Comparison of ENCODE assay signal across 1 cellular context in the genomic region with DNA sequence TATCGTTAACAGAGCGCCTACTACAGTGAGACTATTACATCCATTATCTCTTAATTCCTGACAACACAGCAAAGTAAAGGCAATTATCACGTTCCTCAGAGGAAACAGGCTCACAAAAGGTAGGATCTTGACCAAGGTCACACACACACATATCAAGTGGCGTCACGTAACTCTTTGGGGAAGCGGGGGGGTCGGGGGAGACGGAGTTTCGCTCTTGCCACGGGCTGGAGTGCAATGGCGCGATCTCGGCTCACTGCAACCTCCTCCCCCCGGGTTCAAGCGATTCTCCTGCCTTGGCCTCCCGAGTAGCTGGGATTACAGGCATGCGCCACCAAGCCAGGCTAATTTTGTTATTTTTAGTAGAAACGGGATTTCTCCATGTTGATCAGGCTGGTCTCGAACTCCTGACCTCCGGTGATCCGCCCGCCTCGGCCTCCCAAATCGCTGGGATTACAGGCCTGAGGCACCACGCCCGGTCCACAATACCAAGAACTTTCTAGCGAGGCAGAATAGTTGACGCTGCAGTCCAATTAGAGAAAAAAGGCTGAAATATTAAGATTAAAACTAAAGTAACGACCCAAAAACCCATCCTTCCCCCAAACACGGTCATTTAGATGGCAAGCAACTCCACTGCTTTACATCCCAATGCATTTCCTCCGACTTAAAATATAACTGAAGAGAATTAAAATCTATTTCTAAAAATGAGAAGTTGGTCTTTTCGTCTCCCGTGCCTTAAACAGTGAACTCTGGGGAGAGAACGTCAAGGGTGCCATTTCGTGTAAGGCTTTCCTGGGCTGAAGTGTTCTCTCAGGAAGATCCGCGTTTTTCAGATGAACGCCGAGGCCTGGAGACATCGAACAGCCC.
TF ChIP-seq lines count a peak whose summit lies in the region.

No MANE protein-coding gene starts in this region.

TF ChIP-seq in K562, 482 proteins besides CTCF, POLR2A, EP300 and RAD21 (continued from another document and continues in another):
- TF ChIP-seq, protein P1, sequence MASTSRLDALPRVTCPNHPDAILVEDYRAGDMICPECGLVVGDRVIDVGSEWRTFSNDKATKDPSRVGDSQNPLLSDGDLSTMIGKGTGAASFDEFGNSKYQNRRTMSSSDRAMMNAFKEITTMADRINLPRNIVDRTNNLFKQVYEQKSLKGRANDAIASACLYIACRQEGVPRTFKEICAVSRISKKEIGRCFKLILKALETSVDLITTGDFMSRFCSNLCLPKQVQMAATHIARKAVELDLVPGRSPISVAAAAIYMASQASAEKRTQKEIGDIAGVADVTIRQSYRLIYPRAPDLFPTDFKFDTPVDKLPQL (IDR thresholded peaks at IDR 0.05; ENCODE audit: extremely low read depth, insufficient read length): no peak
- no peak for TF ChIP-seq FOXP1 (CRISPR knock-in tag; IDR thresholded peaks at IDR 0.05)
- no peak for TF ChIP-seq ZNF140 (CRISPR knock-in tag; IDR thresholded peaks at IDR 0.05)
- peak; percentile 66 for TF ChIP-seq TAF1 (IDR thresholded peaks at IDR 0.05; ENCODE audit: control insufficient read depth, extremely low read depth, insufficient read depth, low read length, severe bottlenecking)
- no peak for TF ChIP-seq ZNF175 (CRISPR knock-in tag; IDR thresholded peaks at IDR 0.05; ENCODE audit: low read depth)
- no peak for TF ChIP-seq ARID2 (IDR thresholded peaks at IDR 0.05)
- no peak for TF ChIP-seq ZNF282 (CRISPR knock-in tag; IDR thresholded peaks at IDR 0.05)
- TF ChIP-seq, protein P2, sequence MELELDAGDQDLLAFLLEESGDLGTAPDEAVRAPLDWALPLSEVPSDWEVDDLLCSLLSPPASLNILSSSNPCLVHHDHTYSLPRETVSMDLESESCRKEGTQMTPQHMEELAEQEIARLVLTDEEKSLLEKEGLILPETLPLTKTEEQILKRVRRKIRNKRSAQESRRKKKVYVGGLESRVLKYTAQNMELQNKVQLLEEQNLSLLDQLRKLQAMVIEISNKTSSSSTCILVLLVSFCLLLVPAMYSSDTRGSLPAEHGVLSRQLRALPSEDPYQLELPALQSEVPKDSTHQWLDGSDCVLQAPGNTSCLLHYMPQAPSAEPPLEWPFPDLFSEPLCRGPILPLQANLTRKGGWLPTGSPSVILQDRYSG (tag; conservative IDR thresholded peaks at IDR 0.05; ENCODE audit: low read depth): no peak
- no peak for TF ChIP-seq TBP (optimal IDR thresholded peaks at IDR 0.05; ENCODE audit: low read depth, low read length)
- TF ChIP-seq NR4A1 (CRISPR knock-in tag; IDR thresholded peaks at IDR 0.05): no peak
- no peak for TF ChIP-seq NR4A1 (tag; IDR thresholded peaks at IDR 0.05)
- TF ChIP-seq, protein P3, sequence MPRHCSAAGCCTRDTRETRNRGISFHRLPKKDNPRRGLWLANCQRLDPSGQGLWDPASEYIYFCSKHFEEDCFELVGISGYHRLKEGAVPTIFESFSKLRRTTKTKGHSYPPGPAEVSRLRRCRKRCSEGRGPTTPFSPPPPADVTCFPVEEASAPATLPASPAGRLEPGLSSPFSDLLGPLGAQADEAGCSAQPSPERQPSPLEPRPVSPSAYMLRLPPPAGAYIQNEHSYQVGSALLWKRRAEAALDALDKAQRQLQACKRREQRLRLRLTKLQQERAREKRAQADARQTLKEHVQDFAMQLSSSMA (CRISPR knock-in tag; IDR thresholded peaks at IDR 0.05): no peak
- TF ChIP-seq HOXB6 (CRISPR knock-in tag; IDR thresholded peaks at IDR 0.05; ENCODE audit: borderline replicate concordance): no peak
- TF ChIP-seq HNRNPUL1 (IDR thresholded peaks at IDR 0.05; ENCODE audit: low read length): no peak
- TF ChIP-seq ZNF830 (CRISPR knock-in tag; IDR thresholded peaks at IDR 0.05): no peak
- no peak for TF ChIP-seq CREBBP (IDR thresholded peaks at IDR 0.05; ENCODE audit: low read depth, low read length)
- peak; percentile 4; the same call in 1 of the 2 replicates for TF ChIP-seq TAL1 (IDR thresholded peaks at IDR 0.05)
- no peak for TF ChIP-seq CAMTA2 (CRISPR knock-in tag; conservative IDR thresholded peaks at IDR 0.05)
- TF ChIP-seq ZC3H8 (IDR thresholded peaks at IDR 0.05): no peak
- no peak for TF ChIP-seq ZFP1 (CRISPR knock-in tag; IDR thresholded peaks at IDR 0.05)
- TF ChIP-seq CCNT2 (IDR thresholded peaks at IDR 0.05; ENCODE audit: borderline replicate concordance, extremely low read depth, insufficient read length, low read depth, low read length): no peak
- TF ChIP-seq MXI1 (IDR thresholded peaks at IDR 0.05; ENCODE audit: low read depth, low read length): no peak
- no peak for TF ChIP-seq RBFOX2 (IDR thresholded peaks at IDR 0.05; ENCODE audit: low read depth, low read length)
- peak; percentile 20; the same call in 1 of the 2 replicates for TF ChIP-seq BHLHE40 (IDR thresholded peaks at IDR 0.05; ENCODE audit: low read length)
- no peak for TF ChIP-seq BRF1 (IDR thresholded peaks at IDR 0.05; ENCODE audit: borderline replicate concordance, extremely low read depth, insufficient read length)
- TF ChIP-seq LEF1 (IDR thresholded peaks at IDR 0.05): no peak
- TF ChIP-seq BRD4 (IDR thresholded peaks at IDR 0.05): no peak
- TF ChIP-seq, protein P4, sequence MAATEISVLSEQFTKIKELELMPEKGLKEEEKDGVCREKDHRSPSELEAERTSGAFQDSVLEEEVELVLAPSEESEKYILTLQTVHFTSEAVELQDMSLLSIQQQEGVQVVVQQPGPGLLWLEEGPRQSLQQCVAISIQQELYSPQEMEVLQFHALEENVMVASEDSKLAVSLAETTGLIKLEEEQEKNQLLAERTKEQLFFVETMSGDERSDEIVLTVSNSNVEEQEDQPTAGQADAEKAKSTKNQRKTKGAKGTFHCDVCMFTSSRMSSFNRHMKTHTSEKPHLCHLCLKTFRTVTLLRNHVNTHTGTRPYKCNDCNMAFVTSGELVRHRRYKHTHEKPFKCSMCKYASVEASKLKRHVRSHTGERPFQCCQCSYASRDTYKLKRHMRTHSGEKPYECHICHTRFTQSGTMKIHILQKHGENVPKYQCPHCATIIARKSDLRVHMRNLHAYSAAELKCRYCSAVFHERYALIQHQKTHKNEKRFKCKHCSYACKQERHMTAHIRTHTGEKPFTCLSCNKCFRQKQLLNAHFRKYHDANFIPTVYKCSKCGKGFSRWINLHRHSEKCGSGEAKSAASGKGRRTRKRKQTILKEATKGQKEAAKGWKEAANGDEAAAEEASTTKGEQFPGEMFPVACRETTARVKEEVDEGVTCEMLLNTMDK (IDR thresholded peaks at IDR 0.05; ENCODE audit: borderline replicate concordance, insufficient read depth, low read depth, low read length, poor library complexity, severe bottlenecking): no peak
- no peak for TF ChIP-seq NCOA2 (IDR thresholded peaks at IDR 0.05; ENCODE audit: partially characterized antibody in 2 of 2)
- TF ChIP-seq GABPB1 (CRISPR knock-in tag; IDR thresholded peaks at IDR 0.05): no peak
- TF ChIP-seq TEAD4 (IDR thresholded peaks at IDR 0.05; ENCODE audit: low read length): 0 out of 2 replicates have a peak, but pooled peaks have one; percentile 12
- TF ChIP-seq TEAD4 (CRISPR knock-in tag; IDR thresholded peaks at IDR 0.05; ENCODE audit: borderline replicate concordance): no peak
- no peak for TF ChIP-seq ZFP30 (CRISPR knock-in tag; IDR thresholded peaks at IDR 0.05; ENCODE audit: borderline replicate concordance)
- TF ChIP-seq MEF2A (IDR thresholded peaks at IDR 0.05; ENCODE audit: control insufficient read depth, low read depth, low read length): no peak
- no peak for TF ChIP-seq NFXL1 (CRISPR knock-in tag; IDR thresholded peaks at IDR 0.05)
- TF ChIP-seq, protein P5, sequence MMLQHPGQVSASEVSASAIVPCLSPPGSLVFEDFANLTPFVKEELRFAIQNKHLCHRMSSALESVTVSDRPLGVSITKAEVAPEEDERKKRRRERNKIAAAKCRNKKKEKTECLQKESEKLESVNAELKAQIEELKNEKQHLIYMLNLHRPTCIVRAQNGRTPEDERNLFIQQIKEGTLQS (IDR thresholded peaks at IDR 0.05): no peak
- TF ChIP-seq, protein P5 (CRISPR knock-in tag; conservative IDR thresholded peaks at IDR 0.05): no peak
- no peak for TF ChIP-seq NCOA1 (IDR thresholded peaks at IDR 0.05; ENCODE audit: low read depth)
- TF ChIP-seq, protein P6, sequence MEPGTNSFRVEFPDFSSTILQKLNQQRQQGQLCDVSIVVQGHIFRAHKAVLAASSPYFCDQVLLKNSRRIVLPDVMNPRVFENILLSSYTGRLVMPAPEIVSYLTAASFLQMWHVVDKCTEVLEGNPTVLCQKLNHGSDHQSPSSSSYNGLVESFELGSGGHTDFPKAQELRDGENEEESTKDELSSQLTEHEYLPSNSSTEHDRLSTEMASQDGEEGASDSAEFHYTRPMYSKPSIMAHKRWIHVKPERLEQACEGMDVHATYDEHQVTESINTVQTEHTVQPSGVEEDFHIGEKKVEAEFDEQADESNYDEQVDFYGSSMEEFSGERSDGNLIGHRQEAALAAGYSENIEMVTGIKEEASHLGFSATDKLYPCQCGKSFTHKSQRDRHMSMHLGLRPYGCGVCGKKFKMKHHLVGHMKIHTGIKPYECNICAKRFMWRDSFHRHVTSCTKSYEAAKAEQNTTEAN (CRISPR knock-in tag; IDR thresholded peaks at IDR 0.05): no peak
- no peak for TF ChIP-seq PML (IDR thresholded peaks at IDR 0.05; ENCODE audit: low read length)
- TF ChIP-seq HDAC2 (IDR thresholded peaks at IDR 0.05): no peak
- no peak for TF ChIP-seq ZNF253 (CRISPR knock-in tag; conservative IDR thresholded peaks at IDR 0.05)
- TF ChIP-seq BRCA1 (IDR thresholded peaks at IDR 0.05): no peak
- TF ChIP-seq BRCA1 (CRISPR knock-in tag; IDR thresholded peaks at IDR 0.05): no peak
- TF ChIP-seq NR1H2 (CRISPR knock-in tag; IDR thresholded peaks at IDR 0.05): no peak
- TF ChIP-seq, protein P7, sequence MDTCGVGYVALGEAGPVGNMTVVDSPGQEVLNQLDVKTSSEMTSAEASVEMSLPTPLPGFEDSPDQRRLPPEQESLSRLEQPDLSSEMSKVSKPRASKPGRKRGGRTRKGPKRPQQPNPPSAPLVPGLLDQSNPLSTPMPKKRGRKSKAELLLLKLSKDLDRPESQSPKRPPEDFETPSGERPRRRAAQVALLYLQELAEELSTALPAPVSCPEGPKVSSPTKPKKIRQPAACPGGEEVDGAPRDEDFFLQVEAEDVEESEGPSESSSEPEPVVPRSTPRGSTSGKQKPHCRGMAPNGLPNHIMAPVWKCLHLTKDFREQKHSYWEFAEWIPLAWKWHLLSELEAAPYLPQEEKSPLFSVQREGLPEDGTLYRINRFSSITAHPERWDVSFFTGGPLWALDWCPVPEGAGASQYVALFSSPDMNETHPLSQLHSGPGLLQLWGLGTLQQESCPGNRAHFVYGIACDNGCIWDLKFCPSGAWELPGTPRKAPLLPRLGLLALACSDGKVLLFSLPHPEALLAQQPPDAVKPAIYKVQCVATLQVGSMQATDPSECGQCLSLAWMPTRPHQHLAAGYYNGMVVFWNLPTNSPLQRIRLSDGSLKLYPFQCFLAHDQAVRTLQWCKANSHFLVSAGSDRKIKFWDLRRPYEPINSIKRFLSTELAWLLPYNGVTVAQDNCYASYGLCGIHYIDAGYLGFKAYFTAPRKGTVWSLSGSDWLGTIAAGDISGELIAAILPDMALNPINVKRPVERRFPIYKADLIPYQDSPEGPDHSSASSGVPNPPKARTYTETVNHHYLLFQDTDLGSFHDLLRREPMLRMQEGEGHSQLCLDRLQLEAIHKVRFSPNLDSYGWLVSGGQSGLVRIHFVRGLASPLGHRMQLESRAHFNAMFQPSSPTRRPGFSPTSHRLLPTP (IDR thresholded peaks at IDR 0.05; ENCODE audit: borderline replicate concordance, extremely low read depth, insufficient read length): no peak
- TF ChIP-seq FOXM1 (IDR thresholded peaks at IDR 0.05; ENCODE audit: low read depth): no peak
- no peak for TF ChIP-seq FOXM1 (CRISPR knock-in tag; IDR thresholded peaks at IDR 0.05; ENCODE audit: low read depth)
- no peak; a peak in 1 of 4 replicates for TF ChIP-seq HDAC1 (IDR thresholded peaks at IDR 0.05)
- no peak for TF ChIP-seq ZKSCAN1 (IDR thresholded peaks at IDR 0.05; ENCODE audit: low read depth, low read length)
- TF ChIP-seq MCM2 (IDR thresholded peaks at IDR 0.05; ENCODE audit: low read depth): no peak
- no peak for TF ChIP-seq MBD2 (IDR thresholded peaks at IDR 0.05; ENCODE audit: borderline replicate concordance, low read depth)
- TF ChIP-seq ZNF174 (CRISPR knock-in tag; IDR thresholded peaks at IDR 0.05): no peak
- no peak for TF ChIP-seq FOXK2 (conservative IDR thresholded peaks at IDR 0.05 in 1 of 2, IDR thresholded peaks at IDR 0.05 in 1 of 2; ENCODE audit: low read depth in 2 of 2)
- TF ChIP-seq, protein P8, sequence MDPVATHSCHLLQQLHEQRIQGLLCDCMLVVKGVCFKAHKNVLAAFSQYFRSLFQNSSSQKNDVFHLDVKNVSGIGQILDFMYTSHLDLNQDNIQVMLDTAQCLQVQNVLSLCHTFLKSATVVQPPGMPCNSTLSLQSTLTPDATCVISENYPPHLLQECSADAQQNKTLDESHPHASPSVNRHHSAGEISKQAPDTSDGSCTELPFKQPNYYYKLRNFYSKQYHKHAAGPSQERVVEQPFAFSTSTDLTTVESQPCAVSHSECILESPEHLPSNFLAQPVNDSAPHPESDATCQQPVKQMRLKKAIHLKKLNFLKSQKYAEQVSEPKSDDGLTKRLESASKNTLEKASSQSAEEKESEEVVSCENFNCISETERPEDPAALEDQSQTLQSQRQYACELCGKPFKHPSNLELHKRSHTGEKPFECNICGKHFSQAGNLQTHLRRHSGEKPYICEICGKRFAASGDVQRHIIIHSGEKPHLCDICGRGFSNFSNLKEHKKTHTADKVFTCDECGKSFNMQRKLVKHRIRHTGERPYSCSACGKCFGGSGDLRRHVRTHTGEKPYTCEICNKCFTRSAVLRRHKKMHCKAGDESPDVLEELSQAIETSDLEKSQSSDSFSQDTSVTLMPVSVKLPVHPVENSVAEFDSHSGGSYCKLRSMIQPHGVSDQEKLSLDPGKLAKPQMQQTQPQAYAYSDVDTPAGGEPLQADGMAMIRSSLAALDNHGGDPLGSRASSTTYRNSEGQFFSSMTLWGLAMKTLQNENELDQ (CRISPR knock-in tag; IDR thresholded peaks at IDR 0.05; ENCODE audit: borderline replicate concordance): no peak
- no peak for TF ChIP-seq ZNF76 (CRISPR knock-in tag; IDR thresholded peaks at IDR 0.05; ENCODE audit: borderline replicate concordance)
- TF ChIP-seq, protein P9, sequence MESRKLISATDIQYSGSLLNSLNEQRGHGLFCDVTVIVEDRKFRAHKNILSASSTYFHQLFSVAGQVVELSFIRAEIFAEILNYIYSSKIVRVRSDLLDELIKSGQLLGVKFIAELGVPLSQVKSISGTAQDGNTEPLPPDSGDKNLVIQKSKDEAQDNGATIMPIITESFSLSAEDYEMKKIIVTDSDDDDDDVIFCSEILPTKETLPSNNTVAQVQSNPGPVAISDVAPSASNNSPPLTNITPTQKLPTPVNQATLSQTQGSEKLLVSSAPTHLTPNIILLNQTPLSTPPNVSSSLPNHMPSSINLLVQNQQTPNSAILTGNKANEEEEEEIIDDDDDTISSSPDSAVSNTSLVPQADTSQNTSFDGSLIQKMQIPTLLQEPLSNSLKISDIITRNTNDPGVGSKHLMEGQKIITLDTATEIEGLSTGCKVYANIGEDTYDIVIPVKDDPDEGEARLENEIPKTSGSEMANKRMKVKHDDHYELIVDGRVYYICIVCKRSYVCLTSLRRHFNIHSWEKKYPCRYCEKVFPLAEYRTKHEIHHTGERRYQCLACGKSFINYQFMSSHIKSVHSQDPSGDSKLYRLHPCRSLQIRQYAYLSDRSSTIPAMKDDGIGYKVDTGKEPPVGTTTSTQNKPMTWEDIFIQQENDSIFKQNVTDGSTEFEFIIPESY (CRISPR knock-in tag; IDR thresholded peaks at IDR 0.05): no peak
